8 cellular contexts compared by ENCODE assay signal in genomic region chr1:36464605-36465393, GRCh38. TPM values are rescaled to one million over a fixed set of nuclear protein-coding genes. Genes with fewer than 3 reads are reported as not detected.
DNase-seq lines count a peak whose midpoint lies in the region; ATAC-seq and TF ChIP-seq lines count a peak whose summit lies in the region.

No MANE protein-coding gene starts in this region.

- in situ Hi-C loops in brain microvascular endothelial cell (cut with HindIII; ENCODE audit: low pct_ligation_motif_present, low sequenced_read_pairs): no loop called here

- peaks cover 16 to 42% of the 10 kb centered on the region in 2 donors for H3K4me1 ChIP-seq in left lung
- peaks cover 11 to 18% of the 10 kb centered on the region in 2 donors for H3K4me1 ChIP-seq in thoracic aorta (ENCODE audit: control insufficient read depth in 1 of 2, low read depth in 2 of 2)

- TF ChIP-seq CTCF in brain microvascular endothelial cell (IDR thresholded peaks at IDR 0.05; ENCODE audit: low read depth, low read length, missing control alignments): no peak
- TF ChIP-seq CTCF in left lung (IDR thresholded peaks at IDR 0.05): no peak
- no peak for TF ChIP-seq CTCF in thoracic aorta (IDR thresholded peaks at IDR 0.05)

- no peaks in the 10 kb centered on the region for H3K9me3 ChIP-seq in left lung
- H3K9me3 ChIP-seq in thoracic aorta: no peaks in the 10 kb centered on the region

- POLR2A ChIA-PET in HEK293T (lab: Yijun Ruan, JAX): interaction anchor here (0.7 to 6.8 kb wide), 23 partner anchors 8 to 1226 kb away, joined by 3 to 77 read pairs (median 5); partner anchors contain the start of genes CSF3R, OSCP1, SH3D21 and STK40

- DNase-seq in DMS53 (lab: John Stamatoyannopoulos, UW) (peak; percentile 77), DMS53 treated with DMSO at 0.1 percent for 48 hours (lab: John Stamatoyannopoulos, UW; ENCODE audit: unreplicated experiment) (no peak), HEK293T (ENCODE audit: extremely low spot score) (peak; percentile 53), NCI-H2107 (lab: John Stamatoyannopoulos, UW) (peak; percentile 32), brain microvascular endothelial cell (no peak), left lung (no peak), thoracic aorta (ENCODE audit: low spot score) (no peak), D341Med (ENCODE audit: low spot score) (no peak)

- H3K4me3 ChIP-seq in brain microvascular endothelial cell (ENCODE audit: low read depth, low read length): peak overlapping the region; percentile 71
- H3K4me3 ChIP-seq in left lung: peak overlapping the region; percentile 91 to 94
- H3K4me3 ChIP-seq in thoracic aorta: peak overlapping the region; percentile 95

- peak; percentile 61 for ATAC-seq in left lung
- ATAC-seq in thoracic aorta (ENCODE audit: insufficient number of reproducible peaks, low FRiP score, low read depth): peak; percentile 52

- intact Hi-C loops in left lung (cut with DNase I): no loop called here

- H3K27me3 ChIP-seq in brain microvascular endothelial cell (replicated peaks) (no peaks in the 10 kb centered on the region), left lung (no peaks in the 10 kb centered on the region), thoracic aorta (replicated peaks; ENCODE audit: insufficient read depth) (no peaks in the 10 kb centered on the region)

- CTCF ChIA-PET in HEK293T (lab: Yijun Ruan, JAX): interaction anchor here (0.7 to 0.8 kb wide), 2 partner anchors 111 to 131 kb away, joined by 3 read pairs; no protein-coding TSS in a partner anchor

- H3K36me3 ChIP-seq in brain microvascular endothelial cell (replicated peaks): peaks cover 19% of the 10 kb centered on the region
- H3K36me3 ChIP-seq in left lung: peaks cover 0 to 55% of the 10 kb centered on the region in 2 donors
- peaks cover 11% of the 10 kb centered on the region for H3K36me3 ChIP-seq in thoracic aorta

- H3K27ac ChIP-seq in brain microvascular endothelial cell (peak overlapping the region; percentile 76), left lung (peak overlapping the region; percentile 91 to 93), thoracic aorta (peak overlapping the region; percentile 88 to 94)

TF ChIP-seq in HEK293T, 16 proteins besides CTCF, POLR2A, EP300 and RAD21:
- peak; percentile 60 for TF ChIP-seq PKNOX1 (IDR thresholded peaks at IDR 0.05)
- TF ChIP-seq HDGF (IDR thresholded peaks at IDR 0.05; ENCODE audit: borderline replicate concordance): no peak
- no peak for TF ChIP-seq FOXA1 (IDR thresholded peaks at IDR 0.05)
- no peak for TF ChIP-seq NFRKB (IDR thresholded peaks at IDR 0.05)
- TF ChIP-seq CTBP1 (IDR thresholded peaks at IDR 0.05; ENCODE audit: borderline replicate concordance): no peak
- no peak for TF ChIP-seq ELF4 (IDR thresholded peaks at IDR 0.05)
- no peak for TF ChIP-seq L3MBTL2 (conservative IDR thresholded peaks at IDR 0.05)

RNA-seq across cellular contexts. Expression of gene MRPS15, which starts 0.6 kb away (rescaled TPM):
- total RNA-seq in left lung: 10 to 100 TPM; 62.7 to 84.2 TPM
- total RNA-seq in thoracic aorta: 10 to 100 TPM; 27.4 to 42.9 TPM

RNA-seq across cellular contexts. Expression of gene OSCP1, which starts 14.5 kb away (rescaled TPM):
- total RNA-seq in left lung: 10 to 100 TPM in 1 of 2 donors, 1 to 10 TPM in 1; 9.3 to 10.4 TPM
- total RNA-seq in thoracic aorta: 10 to 100 TPM; 11.5 to 16.9 TPM

RNA-seq across cellular contexts. Expression of gene CSF3R, which starts 17.9 kb away (rescaled TPM):
- total RNA-seq in left lung: 100 to 1,000 TPM in 1 of 2 donors, 10 to 100 TPM in 1; 63.8 to 334 TPM
- total RNA-seq in thoracic aorta: 10 to 100 TPM; 28.6 to 43.7 TPM

Comparison
In these comparisons a context has a peak if more than half of its experiments do, and no peak if none do; other contexts are left out.
1. DNase-seq: peak in DMS53 (single experiment), HEK293T (single experiment) and NCI-H2107 (single experiment); none in DMS53 treated with DMSO at 0.1 percent for 48 hours (single experiment), brain microvascular endothelial cell (single experiment), left lung (0 of 2), thoracic aorta (single experiment) and D341Med (single experiment).
2. Peak in every context shown above with its lines, with median percentiles within 50 percentile points of each other: H3K27ac ChIP-seq and H3K4me3 ChIP-seq.